In the genomic region with DNA sequence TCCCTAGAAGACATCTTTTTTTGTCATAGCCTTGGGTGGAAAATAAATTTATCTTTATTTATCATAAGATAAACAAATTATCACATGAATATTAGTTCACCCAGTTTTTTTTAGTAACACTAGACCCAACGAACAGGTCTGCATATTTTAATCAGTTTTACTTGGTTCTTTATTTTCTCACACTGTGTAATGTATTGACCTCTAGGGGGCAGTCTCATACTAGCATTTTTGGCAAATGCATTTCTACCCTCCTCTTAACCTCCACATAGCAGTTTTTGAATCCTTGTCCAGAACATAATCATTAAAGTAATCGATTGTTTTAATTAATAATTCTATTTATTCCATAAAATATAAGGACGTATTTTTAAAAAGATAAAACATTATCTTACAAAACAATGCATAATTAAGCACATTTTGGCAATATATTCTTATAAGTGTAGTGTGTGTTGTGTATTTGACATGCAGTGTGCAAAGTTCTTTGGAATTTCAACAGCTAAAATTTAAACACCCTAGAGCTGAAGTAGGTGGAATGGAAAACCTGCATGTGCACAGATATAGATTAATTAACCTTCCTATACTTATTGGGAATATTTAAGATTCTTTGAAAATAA, we compare ENCODE assay signal across 9 cellular contexts. TPM values are rescaled to one million over a fixed set of nuclear protein-coding genes. Genes with fewer than 3 reads are reported as not detected.
A peak's percentile ranks its signal among the peaks of the same experiment; 100 is the strongest.
DNase-seq lines count a peak whose midpoint lies in the region; ATAC-seq and TF ChIP-seq lines count a peak whose summit lies in the region.
"Had no signal": no experiment of that assay in that cellular context is flagged by ENCODE, and none has a peak within 500 bp of the region (broad histone marks: within the 10 kb centered on the region; RNA-seq: fewer than 3 reads in every experiment).

No MANE protein-coding gene starts in this region.

- no peak overlapping the region for H3K27ac ChIP-seq in SK-N-MC

- intact Hi-C loops in activated CD4-positive, alpha-beta T cell treated with anti-CD3 and anti-CD28 coated beads, Interleukin-2, amount 10 ng/mL, durations not matched to agents 24 days and 14 days (cut with micrococcal nuclease): loop anchor here (2.0 kb wide), 1 partner anchor 350 kb away; no protein-coding TSS in a partner anchor

- no peak overlapping the region for H3K27ac Mint-ChIP-seq in activated CD4-positive, alpha-beta T cell treated with anti-CD3 and anti-CD28 coated beads, Interleukin-2, amount 10 ng/mL, durations not matched to agents 24 days and 14 days
- H3K27ac Mint-ChIP-seq: CD4-positive, CD25-positive, alpha-beta regulatory T cell had no signal

- no peaks in the 10 kb centered on the region for H3K4me1 Mint-ChIP-seq in activated CD4-positive, alpha-beta T cell treated with anti-CD3 and anti-CD28 coated beads, Interleukin-2, amount 10 ng/mL, durations not matched to agents 24 days and 14 days
- H3K4me1 Mint-ChIP-seq: CD4-positive, CD25-positive, alpha-beta regulatory T cell had no signal

- H3K9me3 ChIP-seq in SK-N-MC (ENCODE audit: low read depth, low read length): no peaks in the 10 kb centered on the region

- H3K4me3 ChIP-seq in SK-N-MC: no peak overlapping the region
- H3K4me3 ChIP-seq in fibroblast of pulmonary artery (replicated peaks; ENCODE audit: low read depth, low read length): no peak overlapping the region

- no peaks in the 10 kb centered on the region for H3K36me3 ChIP-seq in SK-N-MC (ENCODE audit: insufficient read depth, low read length)

- no peaks in the 10 kb centered on the region for H3K36me3 Mint-ChIP-seq in activated CD4-positive, alpha-beta T cell treated with anti-CD3 and anti-CD28 coated beads, Interleukin-2, amount 10 ng/mL, durations not matched to agents 24 days and 14 days (ENCODE audit: low read depth)
- H3K36me3 Mint-ChIP-seq: CD4-positive, CD25-positive, alpha-beta regulatory T cell had no signal

- ATAC-seq in HG02642 (IDR thresholded peaks at IDR 0.05; ENCODE audit: poor library complexity, unreplicated experiment): peak; percentile 69

- no peaks in the 10 kb centered on the region for H3K27me3 Mint-ChIP-seq in activated CD4-positive, alpha-beta T cell treated with anti-CD3 and anti-CD28 coated beads, Interleukin-2, amount 10 ng/mL, durations not matched to agents 24 days and 14 days
- H3K27me3 Mint-ChIP-seq: CD4-positive, CD25-positive, alpha-beta regulatory T cell had no signal

- no peaks in the 10 kb centered on the region for H3K9me3 Mint-ChIP-seq in activated CD4-positive, alpha-beta T cell treated with anti-CD3 and anti-CD28 coated beads, Interleukin-2, amount 10 ng/mL, durations not matched to agents 24 days and 14 days

- DNase-seq in activated CD4-positive, alpha-beta T cell treated with anti-CD3 and anti-CD28 coated beads, Interleukin-2, amount 10 ng/mL, durations not matched to agents 24 days and 14 days: peak; percentile 60
- no peak for DNase-seq in activated CD4-positive, alpha-beta T cell treated with anti-CD3 and anti-CD28 coated beads, Interleukin-2, amount 50 U/mL, for 48 hours
- DNase-seq in NCI-H1092 (lab: John Stamatoyannopoulos, UW) (peak; percentile 35), SK-N-MC (ENCODE audit: low read depth, low spot score) (peak; percentile 71), fibroblast of pulmonary artery (ENCODE audit: low read depth) (peak; percentile 76), pons (ENCODE audit: low spot score) (peak; percentile 70)
- no peak for DNase-seq in stimulated activated CD4-positive, alpha-beta T cell treated with anti-CD3 and anti-CD28 coated beads, Interleukin-15, amount 100 ng/mL, for 24 hours

- no peak overlapping the region for H3K4me3 Mint-ChIP-seq in activated CD4-positive, alpha-beta T cell treated with anti-CD3 and anti-CD28 coated beads, Interleukin-2, amount 10 ng/mL, durations not matched to agents 24 days and 14 days
- H3K4me3 Mint-ChIP-seq: CD4-positive, CD25-positive, alpha-beta regulatory T cell had no signal

- H3K9ac ChIP-seq in SK-N-MC (ENCODE audit: insufficient read length): no peak overlapping the region

- peak; percentile 74 for TF ChIP-seq CTCF in fibroblast of pulmonary artery (IDR thresholded peaks at IDR 0.05; ENCODE audit: low read length, missing control alignments)

RNA-seq across cellular contexts. Expression of a gene that starts 31.6 kb away (rescaled TPM):
- total RNA-seq in activated CD4-positive, alpha-beta T cell treated with anti-CD3 and anti-CD28 coated beads, Interleukin-2, amount 10 ng/mL, durations not matched to agents 24 days and 14 days: not detected in 2 replicates
- total RNA-seq: CD4-positive, CD25-positive, alpha-beta regulatory T cell had no signal

Comparison
In these comparisons a context has a peak if more than half of its experiments do, and no peak if none do; other contexts are left out.
1. DNase-seq: peak in activated CD4-positive, alpha-beta T cell treated with anti-CD3 and anti-CD28 coated beads, Interleukin-2, amount 10 ng/mL, durations not matched to agents 24 days and 14 days (single experiment), NCI-H1092 (single experiment), SK-N-MC (single experiment), fibroblast of pulmonary artery (single experiment) and pons (single experiment); none in activated CD4-positive, alpha-beta T cell treated with anti-CD3 and anti-CD28 coated beads, Interleukin-2, amount 50 U/mL, for 48 hours (0 of 2) and stimulated activated CD4-positive, alpha-beta T cell treated with anti-CD3 and anti-CD28 coated beads, Interleukin-15, amount 100 ng/mL, for 24 hours (single experiment).